Comparison of ENCODE assay signal across 8 cellular contexts in the genomic region with DNA sequence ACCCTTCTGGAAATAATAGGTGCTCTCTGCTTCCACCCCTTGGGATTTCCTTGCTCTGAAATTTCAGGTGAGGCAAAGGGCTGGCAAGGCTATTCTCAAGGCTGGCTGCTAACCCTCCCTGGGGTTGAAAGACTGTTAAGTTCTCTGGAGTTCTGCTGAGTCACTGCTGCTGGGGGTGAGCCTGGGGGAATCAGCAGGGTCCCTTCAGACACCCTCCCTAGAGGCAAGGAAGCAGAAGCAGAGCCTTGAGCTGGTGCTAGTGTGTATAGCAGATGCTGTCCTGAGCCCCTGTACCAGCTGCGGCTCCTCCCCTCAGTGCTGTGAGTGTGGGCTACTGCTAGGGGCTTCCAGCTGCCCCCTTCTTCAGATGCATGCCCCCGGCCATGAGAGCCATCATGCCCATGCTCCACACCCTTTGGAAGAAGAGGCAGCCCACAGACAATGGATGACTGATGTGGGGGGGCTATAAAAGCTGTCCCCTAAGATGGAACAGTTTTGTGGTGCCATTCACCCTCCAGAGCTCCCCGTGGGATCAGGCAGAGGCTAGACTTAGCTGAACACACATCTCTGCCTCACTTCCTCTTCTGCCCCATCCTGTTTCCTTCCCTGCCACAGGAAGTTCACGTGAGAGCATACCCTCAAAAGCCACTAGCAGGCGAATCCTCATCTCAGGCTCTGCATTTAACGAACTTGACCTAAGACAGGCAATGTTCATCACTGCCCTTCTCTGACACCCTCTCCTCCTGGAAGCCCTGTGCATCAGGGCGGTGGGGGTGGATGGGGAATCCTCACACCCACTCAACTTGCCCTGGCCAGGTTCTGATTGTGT.
A peak's percentile ranks its signal among the peaks of the same experiment; 100 is the strongest.
DNase-seq lines count a peak whose midpoint lies in the region; ATAC-seq and TF ChIP-seq lines count a peak whose summit lies in the region.

No MANE protein-coding gene starts in this region.

- H3K36me3 Mint-ChIP-seq in activated CD8-positive, alpha-beta T cell treated with anti-CD3 and anti-CD28 coated beads, Interleukin-2, amount 10 ng/mL, durations not matched to agents 7 days and 5 days (ENCODE audit: low read depth) = no peaks in the 10 kb centered on the region

- CTCF ChIA-PET in activated CD8-positive, alpha-beta T cell treated with anti-CD3 and anti-CD28 coated beads, Interleukin-2, amount 10 ng/mL, durations not matched to agents 7 days and 5 days (lab: Charles Lee) = interaction anchor here (0.7 to 7.5 kb wide), 7 partner anchors 12 to 85 kb away, joined by 3 to 64 read pairs (median 6); no protein-coding TSS in a partner anchor

- intact Hi-C loops in ovary (cut with DNase I) = no loop called here

- no peaks in the 10 kb centered on the region for H3K9me3 ChIP-seq in mesodermal cell (ENCODE audit: control insufficient read depth, low read length)
- H3K9me3 ChIP-seq in ovary = no peaks in the 10 kb centered on the region

- peak overlapping the region; percentile 64 for H3K27ac Mint-ChIP-seq in activated CD8-positive, alpha-beta T cell treated with anti-CD3 and anti-CD28 coated beads, Interleukin-2, amount 10 ng/mL, durations not matched to agents 7 days and 5 days

- H3K27ac ChIP-seq in mesodermal cell (ENCODE audit: low read depth, low read length, severe bottlenecking) (peak overlapping the region; percentile 61), ovary (no peak overlapping the region)

- H3K36me3 ChIP-seq in mesodermal cell (ENCODE audit: control insufficient read depth, insufficient read depth, low read length) (peaks cover 45% of the 10 kb centered on the region), ovary (no peaks in the 10 kb centered on the region)

- TF ChIP-seq POLR2A in ovary (IDR thresholded peaks at IDR 0.05) = no peak

- peak; percentile 72 for ATAC-seq in activated CD8-positive, alpha-beta T cell treated with anti-CD3 and anti-CD28 coated beads, Interleukin-2, amount 10 ng/mL, durations not matched to agents 7 days and 5 days

- in situ Hi-C loops in GM13976 (cut with MboI; ENCODE audit: low sequenced_read_pairs, unreplicated experiment) = no loop called here

- no peak overlapping the region for H3K4me3 ChIP-seq in mesodermal cell (ENCODE audit: extremely low read depth, insufficient read depth, low read length, poor library complexity, severe bottlenecking)
- no peak overlapping the region for H3K4me3 ChIP-seq in ovary

- H3K27me3 Mint-ChIP-seq in activated CD8-positive, alpha-beta T cell treated with anti-CD3 and anti-CD28 coated beads, Interleukin-2, amount 10 ng/mL, durations not matched to agents 7 days and 5 days (ENCODE audit: low read depth) = peaks cover 3% of the 10 kb centered on the region

- H3K27me3 ChIP-seq in ovary = no peaks in the 10 kb centered on the region

- peak overlapping the region; percentile 33 for H3K4me3 Mint-ChIP-seq in activated CD8-positive, alpha-beta T cell treated with anti-CD3 and anti-CD28 coated beads, Interleukin-2, amount 10 ng/mL, durations not matched to agents 7 days and 5 days

- DNase-seq in EL (peak; percentile 52), HT1080 (ENCODE audit: low read depth) (peak; percentile 70), ovary (no peak), NCI-H526 treated with DMSO at 0.1 percent for 48 hours (lab: John Stamatoyannopoulos, UW) (no peak), GM13976 (ENCODE audit: low spot score) (no peak), NK-92 (lab: John Stamatoyannopoulos, UW; ENCODE audit: unreplicated experiment) (no peak)
- DNase-seq in activated CD8-positive, alpha-beta T cell treated with anti-CD3 and anti-CD28 coated beads, Interleukin-2, amount 10 ng/mL, durations not matched to agents 7 days and 5 days = peak; percentile 53

- TF ChIP-seq CTCF in ovary (IDR thresholded peaks at IDR 0.05) (no peak), GM13976 (IDR thresholded peaks at IDR 0.05; ENCODE audit: borderline replicate concordance, control extremely low read depth, extremely low read depth, insufficient read depth, missing control alignments) (no peak)

- H3K4me1 ChIP-seq in mesodermal cell (ENCODE audit: control insufficient read depth, insufficient read depth, low read length, poor library complexity, severe bottlenecking) = peaks cover 64% of the 10 kb centered on the region
- H3K4me1 ChIP-seq in ovary (ENCODE audit: insufficient read depth) = peaks cover 11% of the 10 kb centered on the region

- WGBS in mesodermal cell (ENCODE audit: insufficient coverage in 2 of 2), 2 experiments = 76 to 93% methylated on average over 5 to 6 of the region's 7 CpGs
- 87 to 91% (median 89%) methylated on average over 7 of the region's 7 CpGs for WGBS in ovary, 3 donors

- POLR2A ChIA-PET in activated CD8-positive, alpha-beta T cell treated with anti-CD3 and anti-CD28 coated beads, Interleukin-2, amount 10 ng/mL, durations not matched to agents 7 days and 5 days (lab: Charles Lee) = no interaction called here

- peaks cover 67% of the 10 kb centered on the region for H3K4me1 Mint-ChIP-seq in activated CD8-positive, alpha-beta T cell treated with anti-CD3 and anti-CD28 coated beads, Interleukin-2, amount 10 ng/mL, durations not matched to agents 7 days and 5 days (ENCODE audit: low read depth)

- H3K9me3 Mint-ChIP-seq in activated CD8-positive, alpha-beta T cell treated with anti-CD3 and anti-CD28 coated beads, Interleukin-2, amount 10 ng/mL, durations not matched to agents 7 days and 5 days (ENCODE audit: insufficient read depth) = no peaks in the 10 kb centered on the region

- TF ChIP-seq EP300 in ovary (IDR thresholded peaks at IDR 0.05) = no peak

Comparison
In these comparisons a context has a peak if more than half of its experiments do, and no peak if none do; other contexts are left out.
1. DNase-seq: peak in EL (single experiment), HT1080 (single experiment) and activated CD8-positive, alpha-beta T cell treated with anti-CD3 and anti-CD28 coated beads, Interleukin-2, amount 10 ng/mL, durations not matched to agents 7 days and 5 days (single experiment); none in ovary (0 of 5), NCI-H526 treated with DMSO at 0.1 percent for 48 hours (single experiment), GM13976 (single experiment) and NK-92 (single experiment).